8 cellular contexts compared by ENCODE assay signal in the genomic region with DNA sequence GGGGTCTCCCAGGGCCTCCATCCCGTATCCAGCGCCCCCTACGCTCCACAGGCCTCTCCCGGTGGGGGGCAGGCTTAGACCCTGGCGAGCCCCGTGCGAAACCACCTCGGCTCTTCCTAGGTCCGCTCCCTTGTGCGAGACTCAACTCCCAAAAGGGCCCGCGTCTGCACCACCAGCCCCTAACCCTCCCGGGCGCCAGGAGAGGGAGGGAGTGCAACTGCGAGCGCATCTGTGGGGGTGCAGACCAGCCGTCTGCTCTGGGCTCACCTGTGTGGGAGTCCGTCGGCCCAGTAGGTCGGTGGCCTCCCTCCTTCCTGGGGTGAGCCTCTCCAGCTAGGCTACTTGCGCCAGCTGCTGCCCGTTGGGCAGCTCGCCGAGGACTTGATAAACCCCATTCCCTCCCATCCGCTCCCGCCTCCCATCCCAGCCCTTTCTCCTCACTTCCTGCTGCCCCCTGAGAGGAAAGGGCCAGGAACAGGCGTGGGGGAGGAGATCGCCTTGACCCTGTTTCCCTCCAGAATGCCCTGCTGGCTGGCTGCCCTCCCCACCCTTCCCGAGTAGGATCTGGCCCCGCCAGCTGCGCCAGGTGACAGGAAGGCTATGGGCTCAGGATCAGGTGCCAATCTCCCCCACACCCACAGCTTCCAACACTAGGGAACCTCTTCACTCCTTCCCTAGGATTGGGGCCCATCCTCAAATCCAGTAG. TPM values are rescaled to one million over a fixed set of nuclear protein-coding genes. Genes with fewer than 3 reads are reported as not detected.
DNase-seq lines count a peak whose midpoint lies in the region; ATAC-seq and TF ChIP-seq lines count a peak whose summit lies in the region.

A gene with protein sequence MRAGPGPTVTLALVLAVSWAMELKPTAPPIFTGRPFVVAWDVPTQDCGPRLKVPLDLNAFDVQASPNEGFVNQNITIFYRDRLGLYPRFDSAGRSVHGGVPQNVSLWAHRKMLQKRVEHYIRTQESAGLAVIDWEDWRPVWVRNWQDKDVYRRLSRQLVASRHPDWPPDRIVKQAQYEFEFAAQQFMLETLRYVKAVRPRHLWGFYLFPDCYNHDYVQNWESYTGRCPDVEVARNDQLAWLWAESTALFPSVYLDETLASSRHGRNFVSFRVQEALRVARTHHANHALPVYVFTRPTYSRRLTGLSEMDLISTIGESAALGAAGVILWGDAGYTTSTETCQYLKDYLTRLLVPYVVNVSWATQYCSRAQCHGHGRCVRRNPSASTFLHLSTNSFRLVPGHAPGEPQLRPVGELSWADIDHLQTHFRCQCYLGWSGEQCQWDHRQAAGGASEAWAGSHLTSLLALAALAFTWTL (minus strand): TSS at position 360 of the 706 bp plus-strand sequence. CDS start 2,256 bp downstream, outside the sequence.

- TF ChIP-seq CTCF in OCI-LY3 (IDR thresholded peaks at IDR 0.05; ENCODE audit: low read depth, low read length): no peak

- H3K9ac ChIP-seq in OCI-LY3 (ENCODE audit: low read length) (peak within 1 kb of the TSS; percentile 86), endocrine pancreas (ENCODE audit: control insufficient read depth, insufficient read depth, low read length) (peak within 1 kb of the TSS; percentile 93)

- ATAC-seq in HG02884 (IDR thresholded peaks at IDR 0.05; ENCODE audit: unreplicated experiment): no peak
- ATAC-seq in GM19035 (IDR thresholded peaks at IDR 0.05; ENCODE audit: unreplicated experiment): no peak
- ATAC-seq in GM18867 (IDR thresholded peaks at IDR 0.05; ENCODE audit: unreplicated experiment): no peak
- ATAC-seq in GM21381 (IDR thresholded peaks at IDR 0.05; ENCODE audit: unreplicated experiment): no peak

- no peaks in the 10 kb centered on the region for H4K20me1 ChIP-seq in OCI-LY3 (ENCODE audit: insufficient read depth, low read length)

- H3K36me3 ChIP-seq in OCI-LY3 (replicated peaks; ENCODE audit: low read depth, low read length) (peaks cover 22% of the 10 kb centered on the region), endocrine pancreas (ENCODE audit: control insufficient read depth, insufficient read depth, low read length) (no peaks in the 10 kb centered on the region)

- H3K4me2 ChIP-seq in OCI-LY3 (ENCODE audit: low read length): peak within 1 kb of the TSS; percentile 87

- H3K79me2 ChIP-seq in OCI-LY3 (ENCODE audit: low read length): peaks cover 29% of the 10 kb centered on the region

- H2AFZ ChIP-seq in OCI-LY3 (ENCODE audit: low read depth, low read length): peak within 1 kb of the TSS; percentile 93

- H3K4me3 ChIP-seq in OCI-LY3 (ENCODE audit: low read length) (peak within 1 kb of the TSS; percentile 84), endocrine pancreas (ENCODE audit: control insufficient read depth, insufficient read depth, low read length) (no peak within 1 kb of the TSS)

- peaks cover 34% of the 10 kb centered on the region for H3K4me1 ChIP-seq in OCI-LY3 (ENCODE audit: low read length)
- no peaks in the 10 kb centered on the region for H3K4me1 ChIP-seq in endocrine pancreas (ENCODE audit: control insufficient read depth, insufficient read depth, low read length)

- peak within 1 kb of the TSS; percentile 74 for H3K27ac ChIP-seq in OCI-LY3 (ENCODE audit: low read length)

- H3K9me3 ChIP-seq in OCI-LY3 (ENCODE audit: insufficient read depth, low read length): no peaks in the 10 kb centered on the region
- H3K9me3 ChIP-seq in endocrine pancreas (ENCODE audit: control insufficient read depth, low read length): no peaks in the 10 kb centered on the region

- H3K27me3 ChIP-seq in OCI-LY3 (ENCODE audit: low read depth, low read length): no peaks in the 10 kb centered on the region
- H3K27me3 ChIP-seq in endocrine pancreas (ENCODE audit: control insufficient read depth, insufficient read depth, low read length): no peaks in the 10 kb centered on the region

- no peak for DNase-seq in Daoy (ENCODE audit: low read depth)
- DNase-seq in myocyte (ENCODE audit: low read depth): no peak

RNA-seq across cellular contexts. Expression of the gene that starts here (rescaled TPM):
- total RNA-seq in Daoy (2014; rRNA removed; shearing (Covaris generic)): 23.5 and 31.0 TPM in 2 replicates
- total RNA-seq in myocyte: 81.0 and 91.1 TPM in 2 replicates
- 44.4 TPM for polyA plus RNA-seq in myocyte (2012)
